In the genomic region with DNA sequence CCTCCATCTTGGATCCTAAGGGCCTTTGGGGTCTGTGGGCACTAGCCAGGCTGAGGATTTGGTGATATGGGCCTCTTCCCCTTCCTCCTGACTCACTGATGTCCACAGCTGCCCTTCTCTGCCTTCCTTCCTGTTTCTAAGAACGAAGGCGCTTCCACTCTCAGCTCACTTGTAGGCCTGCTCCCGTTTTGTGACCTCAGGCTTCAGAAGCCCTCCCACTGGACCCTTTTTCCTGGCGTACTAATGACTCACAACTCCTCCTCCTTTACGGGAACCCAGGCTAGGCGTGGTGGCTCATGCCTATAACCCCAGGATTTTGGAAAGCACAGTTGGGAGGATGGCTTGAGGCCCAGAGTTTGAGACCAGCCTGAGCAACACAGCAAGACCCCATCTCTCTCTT, we compare ENCODE assay signal across 8 cellular contexts. TPM values are rescaled to one million over a fixed set of nuclear protein-coding genes. Genes with fewer than 3 reads are reported as not detected.
DNase-seq lines count a peak whose midpoint lies in the region; ATAC-seq and TF ChIP-seq lines count a peak whose summit lies in the region.

No MANE protein-coding gene starts in this region.

- TF ChIP-seq CTCF in right atrium auricular region (IDR thresholded peaks at IDR 0.05) (no peak), spleen (IDR thresholded peaks at IDR 0.05 in 8 of 11, conservative IDR thresholded peaks at IDR 0.05 in 3 of 11) (no peak)

- H3K27ac ChIP-seq in right atrium auricular region (peak overlapping the region; percentile 65 to 74), spleen (peak overlapping the region; percentile 63 to 88 (median 79))

- POLR2A ChIA-PET in activated naive CD8-positive, alpha-beta T cell treated with anti-CD3 and anti-CD28 coated beads, Interleukin-2, amount 10 ng/mL, durations not matched to agents 7 days and 5 days (lab: Charles Lee): interaction anchor here (0.7 kb wide), 1 partner anchor 46 kb away, joined by 7 read pairs; no protein-coding TSS in a partner anchor

- H3K9me3 ChIP-seq in right atrium auricular region (no peaks in the 10 kb centered on the region), spleen (no peaks in the 10 kb centered on the region)

- H3K4me3 Mint-ChIP-seq in activated naive CD8-positive, alpha-beta T cell treated with anti-CD3 and anti-CD28 coated beads, Interleukin-2, amount 10 ng/mL, durations not matched to agents 7 days and 5 days: no peak overlapping the region

- H3K9me3 Mint-ChIP-seq in activated naive CD8-positive, alpha-beta T cell treated with anti-CD3 and anti-CD28 coated beads, Interleukin-2, amount 10 ng/mL, durations not matched to agents 7 days and 5 days: no peaks in the 10 kb centered on the region

- H3K27me3 ChIP-seq in right atrium auricular region (no peaks in the 10 kb centered on the region), spleen (replicated peaks in 1 of 7) (no peaks in the 10 kb centered on the region)

- intact Hi-C loops in spleen (cut with DNase I; ENCODE audit: low total_unique reads): no loop called here

- DNase-seq in KG1 (lab: John Stamatoyannopoulos, UW) (peak; percentile 36), right atrium auricular region (ENCODE audit: low spot score) (peak; percentile 85), spleen (no peak), occipital lobe (lab: John Stamatoyannopoulos, UW) (no peak), NCI-H146 treated with DMSO at 0.1 percent for 48 hours (lab: John Stamatoyannopoulos, UW; ENCODE audit: unreplicated experiment) (no peak), COLO668 (lab: John Stamatoyannopoulos, UW; ENCODE audit: unreplicated experiment) (no peak)
- DNase-seq in activated naive CD8-positive, alpha-beta T cell treated with anti-CD3 and anti-CD28 coated beads, Interleukin-2, amount 10 ng/mL, durations not matched to agents 7 days and 5 days: no peak
- DNase-seq in activated effector memory CD4-positive, alpha-beta T cell treated with anti-CD3 and anti-CD28 coated beads, Interleukin-2, amount 50 U/mL, for 16 hours: no peak

- 26 to 58% (median 42%) methylated on average over 6 of the region's 6 CpGs for WGBS in spleen, 5 donors

- H3K27ac Mint-ChIP-seq in activated naive CD8-positive, alpha-beta T cell treated with anti-CD3 and anti-CD28 coated beads, Interleukin-2, amount 10 ng/mL, durations not matched to agents 7 days and 5 days: peak overlapping the region; percentile 42

- H3K36me3 Mint-ChIP-seq in activated naive CD8-positive, alpha-beta T cell treated with anti-CD3 and anti-CD28 coated beads, Interleukin-2, amount 10 ng/mL, durations not matched to agents 7 days and 5 days: peaks cover 40% of the 10 kb centered on the region

- H3K4me1 ChIP-seq in right atrium auricular region (peaks cover 0 to 17% of the 10 kb centered on the region in 2 donors), spleen (peaks cover 30 to 100% (median 89%) of the 10 kb centered on the region in 6 donors)

- H3K27me3 Mint-ChIP-seq in activated naive CD8-positive, alpha-beta T cell treated with anti-CD3 and anti-CD28 coated beads, Interleukin-2, amount 10 ng/mL, durations not matched to agents 7 days and 5 days: no peaks in the 10 kb centered on the region

- ATAC-seq in activated naive CD8-positive, alpha-beta T cell treated with anti-CD3 and anti-CD28 coated beads, Interleukin-2, amount 10 ng/mL, durations not matched to agents 7 days and 5 days (ENCODE audit: low read depth): no peak

- peaks cover 10% of the 10 kb centered on the region for H3K4me1 Mint-ChIP-seq in activated naive CD8-positive, alpha-beta T cell treated with anti-CD3 and anti-CD28 coated beads, Interleukin-2, amount 10 ng/mL, durations not matched to agents 7 days and 5 days

- H3K4me3 ChIP-seq in right atrium auricular region: no peak overlapping the region
- H3K4me3 ChIP-seq in spleen: peak overlapping the region in 1 of 8 donors; percentile 18

- H3K36me3 ChIP-seq in right atrium auricular region (peaks cover 97% of the 10 kb centered on the region), spleen (peaks cover 0 to 100% (median 81%) of the 10 kb centered on the region in 6 donors)

- no peak for TF ChIP-seq POLR2A in spleen (IDR thresholded peaks at IDR 0.05)

RNA-seq across cellular contexts. Expression of a gene that starts 55.6 kb away (rescaled TPM):
- 10 to 100 TPM in 1 of 2 experiments, 1 to 10 TPM in 1; 8.6 to 11.8 TPM for total RNA-seq in activated naive CD8-positive, alpha-beta T cell treated with anti-CD3 and anti-CD28 coated beads, Interleukin-2, amount 10 ng/mL, durations not matched to agents 7 days and 5 days
- total RNA-seq in right atrium auricular region (10 to 100 TPM; 39.3 to 50.9 TPM), spleen (10 to 100 TPM; 15.2 to 30.5 (median 18.7) TPM), occipital lobe (11.5 TPM)
- 10 to 100 TPM; 13.1 to 21.7 (median 19.8) TPM for polyA plus RNA-seq in spleen

Comparison
In these comparisons a context has a peak if more than half of its experiments do, and no peak if none do; other contexts are left out.
1. DNase-seq: peak in KG1 (single experiment) and right atrium auricular region (single experiment); none in activated naive CD8-positive, alpha-beta T cell treated with anti-CD3 and anti-CD28 coated beads, Interleukin-2, amount 10 ng/mL, durations not matched to agents 7 days and 5 days (single experiment), spleen (single experiment), occipital lobe (single experiment), NCI-H146 treated with DMSO at 0.1 percent for 48 hours (single experiment), COLO668 (single experiment) and activated effector memory CD4-positive, alpha-beta T cell treated with anti-CD3 and anti-CD28 coated beads, Interleukin-2, amount 50 U/mL, for 16 hours (single experiment).